Comparison of ENCODE assay signal across 12 cellular contexts in genomic region chr17:77916771-77917481, GRCh38. TPM values are rescaled to one million over a fixed set of nuclear protein-coding genes. Genes with fewer than 3 reads are reported as not detected.
DNase-seq lines count a peak whose midpoint lies in the region; ATAC-seq, FAIRE-seq and TF ChIP-seq lines count a peak whose summit lies in the region.
"Had no signal": no experiment of that assay in that cellular context is flagged by ENCODE, and none has a peak within 500 bp of the region (broad histone marks: within the 10 kb centered on the region; RNA-seq: fewer than 3 reads in every experiment).

No MANE protein-coding gene starts in this region.

- H2AFZ ChIP-seq in K562 (ENCODE audit: low read depth, low read length): no peak overlapping the region

- CTCF ChIA-PET in K562 (lab: Yijun Ruan, JAX; ENCODE audit: low intra/inter-chr PET ratio): interaction anchor here (0.7 kb wide), 1 partner anchor 12 kb away, joined by 3 read pairs; no protein-coding TSS in a partner anchor

- H3K4me2 ChIP-seq in K562 (ENCODE audit: insufficient read depth, low read length): no peak overlapping the region

- H3K36me3 ChIP-seq in GM06990 (ENCODE audit: control insufficient read depth, insufficient read depth, low read length) (no peaks in the 10 kb centered on the region), K562 (ENCODE audit: control insufficient read depth, insufficient read depth, low read length) (no peaks in the 10 kb centered on the region), neutrophil (no peaks in the 10 kb centered on the region)
- H3K36me3 ChIP-seq: ascending aorta had no signal

- TF ChIP-seq CTCF in GM06990 (IDR thresholded peaks at IDR 0.05; ENCODE audit: insufficient read depth, low read length, poor library complexity, severe bottlenecking) (no peak), K562 (IDR thresholded peaks at IDR 0.05 in 2 of 3, conservative IDR thresholded peaks at IDR 0.05 in 1 of 3; ENCODE audit: insufficient read depth in 2 of 3, low read depth in 1 of 3, low read length in 3 of 3) (no peak), neutrophil (IDR thresholded peaks at IDR 0.05) (peak; percentile 53)

- under 1% methylated on average over 15 of the region's 15 CpGs for WGBS in K562 (ENCODE audit: insufficient coverage, low coverage, missing lambda C conversion rate)

- intact Hi-C loops in K562 (cut with micrococcal nuclease): loop anchor here (10.0 kb wide), 1 partner anchor 98 kb away; no protein-coding TSS in a partner anchor

- peaks cover 3% of the 10 kb centered on the region; the same call in 1 of the 2 replicates for H3K9me3 ChIP-seq in K562 (replicated peaks; ENCODE audit: control insufficient read depth, insufficient read depth, low read depth, low read length)
- no peaks in the 10 kb centered on the region for H3K9me3 ChIP-seq in neutrophil
- H3K9me3 ChIP-seq: ascending aorta had no signal

- no peak overlapping the region for H3K9ac ChIP-seq in K562 (ENCODE audit: insufficient read depth in 1 of 2, low read depth in 2 of 2, low read length in 2 of 2)

- DNase-seq in GM06990 (ENCODE audit: extremely low read depth, insufficient read length) (peak; percentile 26), NOMO-1 (lab: John Stamatoyannopoulos, UW; ENCODE audit: unreplicated experiment in 2 of 2) (peak; percentile 86 to 97), K562 (ENCODE audit: extremely low read depth in 1 of 4, low spot score in 3 of 4) (no peak), DMS53 treated with DMSO at 0.1 percent for 48 hours (lab: John Stamatoyannopoulos, UW; ENCODE audit: unreplicated experiment) (no peak), ecto neural progenitor cell (ENCODE audit: low spot score) (no peak)
- DNase-seq in effector CD8-positive, alpha-beta T cell (lab: John Stamatoyannopoulos, UW): no peak
- DNase-seq: NCI-H774 had no signal

- H3K27ac ChIP-seq in K562 (ENCODE audit: extremely low read depth, low read depth, low read length) (no peak overlapping the region), neutrophil (peak overlapping the region; percentile 84)
- H3K27ac ChIP-seq: ascending aorta had no signal

- H3K4me3 ChIP-seq in GM06990 (replicated peaks; ENCODE audit: low read depth, low read length) (no peak overlapping the region), K562 (no peak overlapping the region), neutrophil (ENCODE audit: low read depth in 1 of 2, low read length in 1 of 2) (peak overlapping the region; percentile 36 to 38)
- H3K4me3 ChIP-seq: ascending aorta had no signal

- no peaks in the 10 kb centered on the region for H3K79me2 ChIP-seq in K562 (ENCODE audit: control insufficient read depth, insufficient read depth, low read length)

- TF ChIP-seq POLR2A in K562 (conservative IDR thresholded peaks at IDR 0.05): no peak

- no peaks in the 10 kb centered on the region for H3K4me1 ChIP-seq in K562 (replicated peaks in 1 of 2; ENCODE audit: control insufficient read depth in 2 of 2, insufficient read depth in 2 of 2, low read length in 2 of 2)
- peaks cover 17% of the 10 kb centered on the region in 2 experiments for H3K4me1 ChIP-seq in neutrophil (ENCODE audit: control insufficient read depth in 1 of 2, insufficient read depth in 1 of 2, low read depth in 1 of 2, low read length in 1 of 2)
- H3K4me1 ChIP-seq: ascending aorta had no signal

- no peaks in the 10 kb centered on the region for H4K20me1 ChIP-seq in K562 (replicated peaks; ENCODE audit: control insufficient read depth, insufficient read depth, low read length)

- no TSS peak for BruUV-seq in K562 (replicated peaks; lab: Mats Ljungman, UMichigan)

- no peaks in the 10 kb centered on the region for H3K9me1 ChIP-seq in K562 (ENCODE audit: control insufficient read depth, insufficient read depth, low read length)

- no peak for TF ChIP-seq EP300 in K562 (IDR thresholded peaks at IDR 0.05; ENCODE audit: low read length)

- in situ Hi-C loops in K562 (cut with MboI): no loop called here

- H3K27me3 ChIP-seq in GM06990 (replicated peaks; ENCODE audit: control insufficient read depth, insufficient read depth, low read length) (no peaks in the 10 kb centered on the region), K562 (ENCODE audit: control insufficient read depth in 2 of 2, insufficient read depth in 2 of 2, low read length in 2 of 2) (peaks cover 30 to 54% of the 10 kb centered on the region in 2 experiments), neutrophil (peaks cover 79% of the 10 kb centered on the region)
- H3K27me3 ChIP-seq: ascending aorta had no signal

- ATAC-seq in K562: no peak
- no peak for ATAC-seq in HG03565 (IDR thresholded peaks at IDR 0.05; ENCODE audit: unreplicated experiment)
- ATAC-seq: WTC11 had no signal

- POLR2A ChIA-PET in K562 (lab: Yijun Ruan, JAX): interaction anchor here (0.6 kb wide), 1 partner anchor 845 kb away, joined by 3 read pairs; no protein-coding TSS in a partner anchor

- no peak for FAIRE-seq in K562 (lab: Jason Lieb, UNC)
- FAIRE-seq: G401.6 had no signal

- TF ChIP-seq RAD21 in K562 (CRISPR knock-in tag; conservative IDR thresholded peaks at IDR 0.05 in 1 of 2, IDR thresholded peaks at IDR 0.05 in 1 of 2): no peak

TF ChIP-seq in K562, 482 proteins besides CTCF, POLR2A, EP300 and RAD21 (continues in another document):
- TF ChIP-seq SPI1 (IDR thresholded peaks at IDR 0.05; ENCODE audit: borderline replicate concordance, low read depth, low read length) (peak; percentile 49; the same call in 1 of the 2 replicates), CBX1 (IDR thresholded peaks at IDR 0.05; ENCODE audit: low read depth) (no peak), ZNF592 (IDR thresholded peaks at IDR 0.05) (no peak), CLOCK (CRISPR knock-in tag; IDR thresholded peaks at IDR 0.05; ENCODE audit: borderline replicate concordance) (no peak)

RNA-seq across cellular contexts. Expression of gene TNRC6C, which starts 41.6 kb away (rescaled TPM):
- 13.1 and 18.3 TPM in 2 replicates for total RNA-seq in K562 (2011; cell fraction: chromatin; rRNA removed; ENCODE audit: low replicate concordance)
- 5.5 and 8.3 TPM in 2 replicates for total RNA-seq in K562 (2011; cell fraction: nucleolus; rRNA removed)
- 8.8 and 10.2 TPM in 2 replicates for total RNA-seq in K562 (2011; cell fraction: nucleoplasm; rRNA removed)
- total RNA-seq in K562 (2014; rRNA removed): 1.4 and 2.4 TPM in 2 replicates
- 1.9 and 3.0 TPM in 2 replicates for total RNA-seq in K562 (2014; rRNA removed; fragmentation: Illumina TruSeq; extraction: Trizol)
- 2.6 and 2.8 TPM in 2 replicates for total RNA-seq in K562 (2015; rRNA removed; fragmentation: Illumina TruSeq; extraction: Trizol)
- 4.9 and 6.3 TPM in 2 replicates for total RNA-seq in K562 (2021)
- 0.60 and 0.96 TPM in 2 replicates for polyA plus RNA-seq in K562 (2011; rRNA removed)
- polyA plus RNA-seq in K562 (2011; cell fraction: cytosol; rRNA removed): 0.28 and 0.45 TPM in 2 replicates
- 2.1 and 3.4 TPM in 2 replicates for polyA plus RNA-seq in K562 (2011; cell fraction: nucleus; rRNA removed)
- polyA plus RNA-seq in K562 (2012): 1.5 and 2.4 TPM in 2 replicates
- 2.2 and 2.3 TPM in 2 replicates for polyA plus RNA-seq in K562 (2014; fragmentation: Illumina TruSeq; extraction: Trizol)
- polyA plus RNA-seq in K562 (2014; fragmentation: Nextera tagmentation; extraction: Ambion mirVana): under 1 TPM; 0.20 to 0.30 TPM
- 0.81 and 2.5 TPM in 2 replicates for polyA plus RNA-seq in K562 (2014; rRNA removed)
- 3.2 and 4.1 TPM in 2 replicates for polyA minus RNA-seq in K562 (2011; rRNA and poly(A)+ RNA removed)
- polyA minus RNA-seq in K562 (2011; cell fraction: cytosol; rRNA and poly(A)+ RNA removed): 0.86 and 1.5 TPM in 2 replicates
- 2.3 and 3.1 TPM in 2 replicates for polyA minus RNA-seq in K562 (2011; cell fraction: nucleus; rRNA and poly(A)+ RNA removed)

Comparison
In these comparisons a context has a peak if more than half of its experiments do, and no peak if none do; other contexts are left out.
1. DNase-seq: peak in GM06990 (single experiment) and NOMO-1 (2 of 2); none in K562 (0 of 4), DMS53 treated with DMSO at 0.1 percent for 48 hours (single experiment), ecto neural progenitor cell (single experiment) and effector CD8-positive, alpha-beta T cell (single experiment).
2. H3K4me3 ChIP-seq: peak in neutrophil (2 of 2); none in GM06990 (single experiment) and K562 (single experiment).